ENCODE assay signal across 25 cellular contexts in genomic region chr5:177329883-177330282, GRCh38. TPM values are rescaled to one million over a fixed set of nuclear protein-coding genes. Genes with fewer than 3 reads are reported as not detected.
DNase-seq lines count a peak whose midpoint lies in the region; ATAC-seq, FAIRE-seq and TF ChIP-seq lines count a peak whose summit lies in the region.
"Had no signal": no experiment of that assay in that cellular context is flagged by ENCODE, and none has a peak within 500 bp of the region (broad histone marks: within the 10 kb centered on the region; RNA-seq: fewer than 3 reads in every experiment).

No MANE protein-coding gene starts in this region.

- H3K4me1 Mint-ChIP-seq in natural killer cell = peaks cover 40 to 74% of the 10 kb centered on the region in 2 donors
- H3K4me1 Mint-ChIP-seq in natural killer cell treated with Interleukin-12 subunit alpha and Interleukin-12 subunit beta and Interleukin-15 and Interleukin-18, amount 100 ng/mL, for 72 hours (ENCODE audit: low read depth in 2 of 2) = peaks cover 35 to 48% of the 10 kb centered on the region in 2 donors

- H3K36me3 Mint-ChIP-seq in natural killer cell = no peaks in the 10 kb centered on the region
- peaks cover 10% of the 10 kb centered on the region for H3K36me3 Mint-ChIP-seq in natural killer cell treated with Interleukin-12 subunit alpha and Interleukin-12 subunit beta and Interleukin-15 and Interleukin-18, amount 100 ng/mL, for 72 hours

- no peaks in the 10 kb centered on the region for H3K9me3 Mint-ChIP-seq in natural killer cell
- no peaks in the 10 kb centered on the region for H3K9me3 Mint-ChIP-seq in natural killer cell treated with Interleukin-12 subunit alpha and Interleukin-12 subunit beta and Interleukin-15 and Interleukin-18, amount 100 ng/mL, for 72 hours
- H3K9me3 Mint-ChIP-seq: CD4-positive, alpha-beta memory T cell; IgD-negative memory B cell had no signal

- H3K9me3 ChIP-seq in pancreas = no peaks in the 10 kb centered on the region

- peak overlapping the region in 2 of 4 donors; percentile 16 to 33 for H3K27ac ChIP-seq in pancreas
- H3K27ac ChIP-seq: HL-60, KMS-11, RWPE1 had no signal

- no peaks in the 10 kb centered on the region for H3K27me3 Mint-ChIP-seq in natural killer cell (ENCODE audit: low read depth in 2 of 2)
- H3K27me3 Mint-ChIP-seq in natural killer cell treated with Interleukin-12 subunit alpha and Interleukin-12 subunit beta and Interleukin-15 and Interleukin-18, amount 100 ng/mL, for 72 hours = no peaks in the 10 kb centered on the region
- H3K27me3 Mint-ChIP-seq: CD4-positive, alpha-beta memory T cell; IgD-negative memory B cell had no signal

- H3K4me3 ChIP-seq in pancreas = no peak overlapping the region

- peak overlapping the region; percentile 76 to 90 for H3K27ac Mint-ChIP-seq in natural killer cell
- H3K27ac Mint-ChIP-seq in natural killer cell treated with Interleukin-12 subunit alpha and Interleukin-12 subunit beta and Interleukin-15 and Interleukin-18, amount 100 ng/mL, for 72 hours = no peak overlapping the region
- H3K27ac Mint-ChIP-seq: IgD-negative memory B cell had no signal

- ATAC-seq in natural killer cell (no peak), pancreas (peak; percentile 8 to 54 (median 44)), GM18868 (IDR thresholded peaks at IDR 0.05; ENCODE audit: unreplicated experiment) (no peak), HG03196 (IDR thresholded peaks at IDR 0.05; ENCODE audit: unreplicated experiment) (no peak)
- no peak for ATAC-seq in natural killer cell treated with Interleukin-12 subunit alpha and Interleukin-12 subunit beta and Interleukin-15 and Interleukin-18, amount 100 ng/mL, for 72 hours
- ATAC-seq: Panc1 had no signal

- FAIRE-seq in pancreas (lab: Jason Lieb, UNC) = no peak
- FAIRE-seq: A204.1, G401.6 had no signal

- H3K27me3 ChIP-seq in pancreas = no peaks in the 10 kb centered on the region

- H3K4me3 Mint-ChIP-seq in natural killer cell = peak overlapping the region; percentile 35
- H3K4me3 Mint-ChIP-seq in natural killer cell treated with Interleukin-12 subunit alpha and Interleukin-12 subunit beta and Interleukin-15 and Interleukin-18, amount 100 ng/mL, for 72 hours = no peak overlapping the region
- H3K4me3 Mint-ChIP-seq: CD4-positive, alpha-beta memory T cell; IgD-negative memory B cell had no signal

- intact Hi-C loops in natural killer cell (cut with micrococcal nuclease) = loop anchor here (5.0 kb wide), 1 partner anchor 32 kb away; no protein-coding TSS in a partner anchor
- intact Hi-C loops in pancreas (cut with DNase I) = loop anchor here in 1 of 3 donors (2.0 kb wide), 1 partner anchor 15 kb away; no protein-coding TSS in a partner anchor

- WGBS in pancreas, 2 donors = 49% methylated on average over 6 of the region's 6 CpGs

- TF ChIP-seq CTCF in natural killer cell (IDR thresholded peaks at IDR 0.05) = no peak
- no peak for TF ChIP-seq CTCF in pancreas (IDR thresholded peaks at IDR 0.05)

- peaks cover 0 to 31% (median 20%) of the 10 kb centered on the region in 3 donors for H3K36me3 ChIP-seq in pancreas

- no peak for DNase-seq in natural killer cell
- DNase-seq in natural killer cell treated with Interleukin-12 subunit alpha and Interleukin-12 subunit beta and Interleukin-15 and Interleukin-18, amount 100 ng/mL, for 72 hours (ENCODE audit: low spot score) = no peak
- DNase-seq in NCI-H345 treated with DMSO at 0.1 percent for 48 hours (lab: John Stamatoyannopoulos, UW; ENCODE audit: unreplicated experiment) = peak; percentile 79
- peak in 4 of 6 donors; percentile 58 to 74 (median 64) for DNase-seq in pancreas
- DNase-seq in NCI-H1092 (lab: John Stamatoyannopoulos, UW) = no peak
- no peak for DNase-seq in NCI-H1694 treated with DMSO at 0.1 percent for 48 hours (lab: John Stamatoyannopoulos, UW)
- DNase-seq: C1 segment of cervical spinal cord; CD4-positive, alpha-beta memory T cell; COR-L47; GOT3; HCEC 1CT; MM.1S; NCI-H1436; NCI-H2029; NCI-H526 treated with DMSO at 0.1 percent for 48 hours; SHP77 had no signal

- H3K4me1 ChIP-seq in pancreas = peaks cover 5 to 25% (median 24%) of the 10 kb centered on the region in 3 donors

RNA-seq across cellular contexts. Expression of gene MXD3, which starts 18.2 kb away (rescaled TPM):
- total RNA-seq in natural killer cell (10 to 100 TPM; 10.9 to 15.0 (median 15.0) TPM), pancreas (1 to 10 TPM; 3.0 to 7.1 (median 5.4) TPM)
- total RNA-seq in natural killer cell treated with Interleukin-12 subunit alpha and Interleukin-12 subunit beta and Interleukin-15 and Interleukin-18, amount 100 ng/mL, for 72 hours = 10 to 100 TPM; 15.0 to 24.8 TPM
- polyA plus RNA-seq in pancreas = 10 to 100 TPM; 34.2 to 55.0 TPM

RNA-seq across cellular contexts. Expression of gene LMAN2, which starts 21.6 kb away (rescaled TPM):
- total RNA-seq in natural killer cell = 100 to 1,000 TPM; 112 to 124 (median 114) TPM
- 100 to 1,000 TPM; 136 to 150 TPM for total RNA-seq in natural killer cell treated with Interleukin-12 subunit alpha and Interleukin-12 subunit beta and Interleukin-15 and Interleukin-18, amount 100 ng/mL, for 72 hours
- total RNA-seq in pancreas = 100 to 1,000 TPM in 2 of 6 donors, 10 to 100 TPM in 4; 71.1 to 128 (median 92.6) TPM
- polyA plus RNA-seq in pancreas = 100 to 1,000 TPM in 1 of 2 donors, 10 to 100 TPM in 1; 80.7 to 110 TPM

RNA-seq across cellular contexts. Expression of gene PRELID1, which starts 26.3 kb away (rescaled TPM):
- total RNA-seq in natural killer cell = 10 to 100 TPM; 76.6 to 99.3 (median 91.6) TPM
- 100 to 1,000 TPM; 310 to 360 TPM for total RNA-seq in natural killer cell treated with Interleukin-12 subunit alpha and Interleukin-12 subunit beta and Interleukin-15 and Interleukin-18, amount 100 ng/mL, for 72 hours
- total RNA-seq in pancreas = 100 to 1,000 TPM in 4 of 6 donors, 10 to 100 TPM in 2; 77.8 to 153 (median 127) TPM
- 100 to 1,000 TPM in 1 of 2 donors, 10 to 100 TPM in 1; 98.6 to 134 TPM for polyA plus RNA-seq in pancreas

RNA-seq across cellular contexts. Expression of gene RAB24, which starts 26.4 kb away (rescaled TPM):
- total RNA-seq in natural killer cell = 10 to 100 TPM; 42.5 to 55.4 (median 49.5) TPM
- 10 to 100 TPM; 44.2 to 49.8 TPM for total RNA-seq in natural killer cell treated with Interleukin-12 subunit alpha and Interleukin-12 subunit beta and Interleukin-15 and Interleukin-18, amount 100 ng/mL, for 72 hours
- total RNA-seq in pancreas = 10 to 100 TPM; 34.5 to 43.1 (median 37.7) TPM
- 100 to 1,000 TPM; 125 to 160 TPM for polyA plus RNA-seq in pancreas

RNA-seq across cellular contexts. Expression of gene RGS14, which starts 27.8 kb away (rescaled TPM):
- total RNA-seq in natural killer cell = 10 to 100 TPM; 57.3 to 87.0 (median 66.1) TPM
- total RNA-seq in natural killer cell treated with Interleukin-12 subunit alpha and Interleukin-12 subunit beta and Interleukin-15 and Interleukin-18, amount 100 ng/mL, for 72 hours = 10 to 100 TPM; 26.5 to 45.4 TPM
- total RNA-seq in pancreas = 10 to 100 TPM in 4 of 6 donors, 1 to 10 TPM in 2; 7.0 to 15.7 (median 11.3) TPM
- 10 to 100 TPM; 24.7 to 30.9 TPM for polyA plus RNA-seq in pancreas

Comparison
In these comparisons a context has a peak if more than half of its experiments do, and no peak if none do; other contexts are left out.
1. H3K27ac Mint-ChIP-seq: peak in natural killer cell (2 of 2); none in natural killer cell treated with Interleukin-12 subunit alpha and Interleukin-12 subunit beta and Interleukin-15 and Interleukin-18, amount 100 ng/mL, for 72 hours (0 of 2).
2. ATAC-seq: peak in pancreas (4 of 4); none in natural killer cell (0 of 3), natural killer cell treated with Interleukin-12 subunit alpha and Interleukin-12 subunit beta and Interleukin-15 and Interleukin-18, amount 100 ng/mL, for 72 hours (0 of 2), GM18868 (single experiment) and HG03196 (single experiment).
3. DNase-seq: peak in NCI-H345 treated with DMSO at 0.1 percent for 48 hours (single experiment) and pancreas (4 of 6); none in natural killer cell (single experiment), natural killer cell treated with Interleukin-12 subunit alpha and Interleukin-12 subunit beta and Interleukin-15 and Interleukin-18, amount 100 ng/mL, for 72 hours (single experiment), NCI-H1092 (single experiment) and NCI-H1694 treated with DMSO at 0.1 percent for 48 hours (single experiment).